ENCODE assay signal across 20 cellular contexts in the genomic region with DNA sequence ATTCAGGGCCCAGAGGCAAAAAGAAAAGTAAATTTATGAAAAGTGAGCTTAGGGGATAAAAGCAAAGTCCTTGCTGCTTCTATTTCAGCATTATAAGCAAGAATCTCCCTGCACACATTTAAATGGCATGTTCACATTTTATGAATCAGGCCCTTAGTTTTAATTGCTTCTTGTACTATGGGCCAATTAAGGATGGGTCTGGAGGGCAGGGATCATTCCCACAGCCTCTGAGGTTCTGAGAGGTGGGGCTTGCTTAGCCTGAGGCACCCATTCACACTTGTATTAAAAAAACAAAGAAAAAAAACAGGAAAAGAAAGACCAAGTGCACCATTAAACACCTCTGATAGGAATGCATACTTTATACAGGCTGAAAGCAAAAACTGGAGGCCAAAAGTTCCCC.
DNase-seq lines count a peak whose midpoint lies in the region; ATAC-seq and FAIRE-seq lines count a peak whose summit lies in the region.
"Had no signal": no experiment of that assay in that cellular context is flagged by ENCODE, and none has a peak within 500 bp of the region (broad histone marks: within the 10 kb centered on the region; RNA-seq: fewer than 3 reads in every experiment).

No MANE protein-coding gene starts in this region.

- H3K36me3 ChIP-seq in small intestine (ENCODE audit: control insufficient read depth in 2 of 2, insufficient read depth in 2 of 2, low read length in 2 of 2) = no peaks in the 10 kb centered on the region
- H3K36me3 ChIP-seq: BLaER1 treated with 17β-estradiol and CSF1 and Interleukin-3, amounts not matched to agents 10 nM and 100 nM had no signal

- no peak for FAIRE-seq in small intestine (lab: Jason Lieb, UNC)
- FAIRE-seq: A549, D721Med, GM12878, GM12892, GM18507 had no signal

- no peak overlapping the region for H3K4me3 ChIP-seq in small intestine (ENCODE audit: low read depth in 1 of 2, low read length in 2 of 2)
- H3K4me3 ChIP-seq: A549; BLaER1 treated with 17β-estradiol and CSF1 and Interleukin-3, amounts not matched to agents 10 nM and 100 nM; GM12878 had no signal

- peak; percentile 26 for DNase-seq in ELF-1 (ENCODE audit: low read depth, low spot score)
- no peak for DNase-seq in left colon
- peak; percentile 42 for DNase-seq in small intestine
- no peak for DNase-seq in SKM-1 treated with dmso at 0.1 percent for 144 hours (lab: John Stamatoyannopoulos, UW; ENCODE audit: unreplicated experiment)
- no peak for DNase-seq in putamen (ENCODE audit: low spot score)
- DNase-seq: AML-193; Caco-2; Calu3; CD4-positive, alpha-beta T cell; CD8-positive, alpha-beta T cell; DMS79 treated with DMSO at 0.1 percent for 48 hours; GDM1 had no signal

- no peaks in the 10 kb centered on the region for H3K4me1 ChIP-seq in small intestine (ENCODE audit: control insufficient read depth in 2 of 2, insufficient read depth in 1 of 2, low read depth in 1 of 2, low read length in 1 of 2)
- H3K4me1 ChIP-seq: A549; BLaER1 treated with 17β-estradiol and CSF1 and Interleukin-3, amounts not matched to agents 10 nM and 100 nM; Caco-2 had no signal

- H3K9me3 ChIP-seq in small intestine (ENCODE audit: control insufficient read depth, low read depth) = no peaks in the 10 kb centered on the region
- H3K9me3 ChIP-seq: A549; BLaER1 treated with 17β-estradiol and CSF1 and Interleukin-3, amounts not matched to agents 10 nM and 100 nM; Caco-2 had no signal

- H3K27ac ChIP-seq in small intestine (ENCODE audit: low read depth in 1 of 2, low read length in 1 of 2) = no peak overlapping the region
- H3K27ac ChIP-seq: 22Rv1; A549; BLaER1 treated with 17β-estradiol and CSF1 and Interleukin-3, amounts not matched to agents 10 nM and 100 nM; C4-2B had no signal

- ATAC-seq in left colon = peak; percentile 83
- ATAC-seq: A549; CD8-positive, alpha-beta T cell; GM12878 had no signal

- no peaks in the 10 kb centered on the region for H3K27me3 ChIP-seq in small intestine (ENCODE audit: control insufficient read depth in 2 of 2, insufficient read depth in 2 of 2, low read length in 2 of 2)
- H3K27me3 ChIP-seq: BLaER1 treated with 17β-estradiol and CSF1 and Interleukin-3, amounts not matched to agents 10 nM and 100 nM had no signal

- intact Hi-C loops in left colon (cut with DNase I, micrococcal nuclease) = no loop called here

Comparison
In these comparisons a context has a peak if more than half of its experiments do, and no peak if none do; other contexts are left out.
1. DNase-seq: peak in ELF-1 (single experiment) and small intestine (single experiment); none in left colon (0 of 2), SKM-1 treated with dmso at 0.1 percent for 144 hours (single experiment) and putamen (single experiment).